Comparison of ENCODE assay signal across 8 cellular contexts in genomic region chrX:66110112-66110511, GRCh38. TPM values are rescaled to one million over a fixed set of nuclear protein-coding genes. Genes with fewer than 3 reads are reported as not detected.
A peak's percentile ranks its signal among the peaks of the same experiment; 100 is the strongest.
DNase-seq lines count a peak whose midpoint lies in the region; ATAC-seq and TF ChIP-seq lines count a peak whose summit lies in the region.

No MANE protein-coding gene starts in this region.

- peak; percentile 19; the same call in 1 of the 2 replicates for TF ChIP-seq RAD21 in SK-N-SH (IDR thresholded peaks at IDR 0.05; ENCODE audit: low read length)

- no peak overlapping the region for H3K9ac ChIP-seq in SK-N-SH

- TF ChIP-seq CTCF in SK-N-SH (IDR thresholded peaks at IDR 0.05) (peak; percentile 69), hepatocyte (IDR thresholded peaks at IDR 0.05; ENCODE audit: poor library complexity) (peak; percentile 44), uterus (IDR thresholded peaks at IDR 0.05) (peak in 3 of 4 experiments; percentile 7 to 17 (median 9))

- peak; percentile 31 for DNase-seq in AG20443 (ENCODE audit: low spot score)
- peak; percentile 12 for DNase-seq in SK-N-SH
- peak; percentile 9 for DNase-seq in hepatocyte (ENCODE audit: low spot score)
- DNase-seq in uterus = no peak
- DNase-seq in NCI-H524 treated with DMSO at 0.1 percent for 48 hours (lab: John Stamatoyannopoulos, UW) = no peak
- DNase-seq in substantia nigra (lab: John Stamatoyannopoulos, UW) = no peak

- H2AFZ ChIP-seq in SK-N-SH (ENCODE audit: low read depth) (no peak overlapping the region), hepatocyte (no peak overlapping the region)

- H3K9me3 ChIP-seq in SK-N-SH (no peaks in the 10 kb centered on the region), hepatocyte (ENCODE audit: low read depth) (no peaks in the 10 kb centered on the region), uterus (no peaks in the 10 kb centered on the region)

- H3K4me3 ChIP-seq in SK-N-SH (ENCODE audit: low read depth in 2 of 2, low read length in 1 of 2) = no peak overlapping the region
- H3K4me3 ChIP-seq in hepatocyte = no peak overlapping the region
- no peak overlapping the region for H3K4me3 ChIP-seq in uterus

- intact Hi-C loops in uterus (cut with DNase I; ENCODE audit: low total_unique reads) = no loop called here

- no peaks in the 10 kb centered on the region for H3K27me3 ChIP-seq in SK-N-SH (ENCODE audit: insufficient read depth)
- H3K27me3 ChIP-seq in hepatocyte = no peaks in the 10 kb centered on the region
- no peaks in the 10 kb centered on the region for H3K27me3 ChIP-seq in uterus

- H3K4me2 ChIP-seq in SK-N-SH (no peak overlapping the region), hepatocyte (no peak overlapping the region)

- ATAC-seq in GM18909 (IDR thresholded peaks at IDR 0.05; ENCODE audit: poor library complexity, unreplicated experiment) (peak; percentile 55), HG03520 (IDR thresholded peaks at IDR 0.05; ENCODE audit: unreplicated experiment) (no peak)

- H3K79me2 ChIP-seq in SK-N-SH (ENCODE audit: insufficient read depth) = no peaks in the 10 kb centered on the region
- no peaks in the 10 kb centered on the region for H3K79me2 ChIP-seq in hepatocyte

- H4K20me1 ChIP-seq in SK-N-SH (ENCODE audit: insufficient read depth) = no peaks in the 10 kb centered on the region
- H4K20me1 ChIP-seq in hepatocyte (ENCODE audit: insufficient read depth, poor library complexity, severe bottlenecking) = no peaks in the 10 kb centered on the region

- H3F3A ChIP-seq in SK-N-SH (replicated peaks; ENCODE audit: insufficient read depth) = no peaks in the 10 kb centered on the region

- H3K9me2 ChIP-seq in SK-N-SH (no peaks in the 10 kb centered on the region), hepatocyte (replicated peaks; ENCODE audit: insufficient read depth) (no peaks in the 10 kb centered on the region)

- CTCF ChIA-PET in SK-N-SH (lab: Yijun Ruan, JAX) = interaction anchor here (1.6 kb wide), 1 partner anchor 528 kb away, joined by 3 read pairs; no protein-coding TSS in a partner anchor

- POLR2A ChIA-PET in SK-N-SH (lab: Yijun Ruan, JAX) = no interaction called here

- 30% methylated on average over 3 of the region's 3 CpGs for WGBS in SK-N-SH (ENCODE audit: low lambda C conversion rate)
- WGBS in hepatocyte (ENCODE audit: low lambda C conversion rate, missing lambda C conversion rate) = 68% methylated on average over 3 of the region's 3 CpGs

- H3K36me3 ChIP-seq in SK-N-SH (replicated peaks in 1 of 2; ENCODE audit: control insufficient read depth in 1 of 2, insufficient read depth in 2 of 2, low read length in 1 of 2) = no peaks in the 10 kb centered on the region
- H3K36me3 ChIP-seq in hepatocyte (replicated peaks; ENCODE audit: insufficient read depth, low read depth) = no peaks in the 10 kb centered on the region
- H3K36me3 ChIP-seq in uterus = no peaks in the 10 kb centered on the region

- TF ChIP-seq EP300 in SK-N-SH (IDR thresholded peaks at IDR 0.05; ENCODE audit: borderline replicate concordance in 1 of 2, low read depth in 1 of 2, low read length in 1 of 2) = no peak

- no peak for TF ChIP-seq POLR2A in uterus (IDR thresholded peaks at IDR 0.05)

- H3K27ac ChIP-seq in SK-N-SH (ENCODE audit: low read depth in 2 of 2, low read length in 1 of 2) (no peak overlapping the region), hepatocyte (no peak overlapping the region), uterus (no peak overlapping the region), substantia nigra (ENCODE audit: low read depth, low read length, poor library complexity, severe bottlenecking) (no peak overlapping the region)

- H3K4me1 ChIP-seq in SK-N-SH (ENCODE audit: control insufficient read depth in 1 of 2, insufficient read depth in 2 of 2, low read depth in 1 of 2, low read length in 1 of 2) (no peaks in the 10 kb centered on the region), hepatocyte (ENCODE audit: insufficient read depth) (no peaks in the 10 kb centered on the region), uterus (no peaks in the 10 kb centered on the region)

TF ChIP-seq in SK-N-SH, 30 proteins besides CTCF, POLR2A, EP300 and RAD21:
- no peak for TF ChIP-seq GABPA (IDR thresholded peaks at IDR 0.05; ENCODE audit: low read depth)
- TF ChIP-seq MAX (IDR thresholded peaks at IDR 0.05; ENCODE audit: low read depth) = no peak
- no peak for TF ChIP-seq GATA2 (CRISPR knock-in tag; IDR thresholded peaks at IDR 0.05)
- no peak for TF ChIP-seq YY1 (IDR thresholded peaks at IDR 0.05; ENCODE audit: low read depth)
- no peak for TF ChIP-seq CHD2 (IDR thresholded peaks at IDR 0.05; ENCODE audit: low read length, partially characterized antibody)
- no peak for TF ChIP-seq FOXJ3 (CRISPR knock-in tag; IDR thresholded peaks at IDR 0.05)
- TF ChIP-seq TAF1 (IDR thresholded peaks at IDR 0.05; ENCODE audit: borderline replicate concordance, low read depth, low read length) = no peak
- TF ChIP-seq USF2 (IDR thresholded peaks at IDR 0.05; ENCODE audit: borderline replicate concordance, low read depth, low read length) = no peak
- no peak for TF ChIP-seq POLR2AphosphoS5 (IDR thresholded peaks at IDR 0.05; ENCODE audit: low read depth, low read length)
- TF ChIP-seq SIN3A (IDR thresholded peaks at IDR 0.05; ENCODE audit: borderline replicate concordance, low read depth, low read length) = no peak

RNA-seq across cellular contexts. Expression of gene HEPH, which starts 53.9 kb away (rescaled TPM):
- polyA plus RNA-seq in SK-N-SH (2012; rRNA removed) (8.6 and 11.5 TPM in 2 replicates), hepatocyte (53.0 and 64.6 TPM in 2 replicates)
- polyA plus RNA-seq in SK-N-SH (2012; cell fraction: cytosol; rRNA removed) = 8.0 and 10.1 TPM in 2 replicates
- polyA plus RNA-seq in SK-N-SH (2012; cell fraction: nucleus; rRNA removed) = 9.1 and 11.9 TPM in 2 replicates
- total RNA-seq in hepatocyte (159 and 161 TPM in 2 replicates), uterus (100 to 1,000 TPM in 1 of 4 donors, 10 to 100 TPM in 2, 1 to 10 TPM in 1; 9.1 to 131 (median 28.6) TPM)

Comparison
In these comparisons a context has a peak if more than half of its experiments do, and no peak if none do; other contexts are left out.
1. DNase-seq: peak in AG20443 (single experiment), SK-N-SH (single experiment) and hepatocyte (single experiment); none in uterus (0 of 2), NCI-H524 treated with DMSO at 0.1 percent for 48 hours (single experiment) and substantia nigra (0 of 49).
2. CTCF ChIP-seq: peak in every context shown above with its lines; median percentile 69 in SK-N-SH; 44 in hepatocyte; 9 in uterus.